11 cellular contexts compared by ENCODE assay signal in genomic region chr14:36078080-36078479, GRCh38.
"Had no signal": no experiment of that assay in that cellular context is flagged by ENCODE, and none has a peak within 500 bp of the region (broad histone marks: within the 10 kb centered on the region; RNA-seq: fewer than 3 reads in every experiment).

No MANE protein-coding gene starts in this region.

- H3K4me2 ChIP-seq: GM23338 had no signal

- DNase-seq: GM23248, GOT3, H7, H9, HCEC 1CT, HFFc6 had no signal

- H3K9me3 ChIP-seq: HAP-1 had no signal

- H3K27ac ChIP-seq: GM23248 had no signal

- FAIRE-seq: H1, H54 had no signal

- ATAC-seq: GM23338, HCT116 had no signal

- H3K4me1 ChIP-seq: HAP-1 had no signal

- H3K4me3 ChIP-seq: GM23248, GM23338, HAP-1 had no signal

- H2AFZ ChIP-seq: GM23248, GM23338 had no signal

- H3K36me3 ChIP-seq: HAP-1 had no signal

- H3K9ac ChIP-seq: GM23248 had no signal
